Comparison of ENCODE assay signal across 11 cellular contexts in genomic region chr19:46350029-46350757, GRCh38. TPM values are rescaled to one million over a fixed set of nuclear protein-coding genes. Genes with fewer than 3 reads are reported as not detected.
DNase-seq lines count a peak whose midpoint lies in the region; ATAC-seq and TF ChIP-seq lines count a peak whose summit lies in the region.
"Had no signal": no experiment of that assay in that cellular context is flagged by ENCODE, and none has a peak within 500 bp of the region (broad histone marks: within the 10 kb centered on the region; RNA-seq: fewer than 3 reads in every experiment).

No MANE protein-coding gene starts in this region.

- H3K27ac ChIP-seq in heart left ventricle, result peak overlapping the region; percentile 11 to 87 (median 77)
- H3K27ac ChIP-seq in left lung, result peak overlapping the region; percentile 73 to 74
- peak overlapping the region; percentile 69 to 93 (median 85) for H3K27ac ChIP-seq in upper lobe of left lung

- CTCF ChIA-PET in activated CD8-positive, alpha-beta memory T cell treated with anti-CD3 and anti-CD28 coated beads, Interleukin-2, amount 10 ng/mL, durations not matched to agents 7 days and 5 days (lab: Charles Lee), result interaction anchor here (1.1 to 1.5 kb wide), 2 partner anchors 12 to 487 kb away, joined by 3 read pairs; partner anchors contain the start of gene SYMPK

- TF ChIP-seq POLR2A in heart left ventricle (IDR thresholded peaks at IDR 0.05) (no peak), upper lobe of left lung (IDR thresholded peaks at IDR 0.05) (no peak)

- no peak for TF ChIP-seq CTCF in heart left ventricle (IDR thresholded peaks at IDR 0.05)
- TF ChIP-seq CTCF in left lung (IDR thresholded peaks at IDR 0.05), result no peak
- TF ChIP-seq CTCF in upper lobe of left lung (IDR thresholded peaks at IDR 0.05), result no peak

- peaks cover 2% of the 10 kb centered on the region for H3K27me3 Mint-ChIP-seq in activated CD8-positive, alpha-beta memory T cell treated with anti-CD3 and anti-CD28 coated beads, Interleukin-2, amount 10 ng/mL, durations not matched to agents 7 days and 5 days

- H3K27ac Mint-ChIP-seq in activated CD8-positive, alpha-beta memory T cell treated with anti-CD3 and anti-CD28 coated beads, Interleukin-2, amount 10 ng/mL, durations not matched to agents 7 days and 5 days, result peak overlapping the region; percentile 99

- peak overlapping the region in 4 of 12 donors; percentile 1 to 25 (median 8) for H3K4me3 ChIP-seq in heart left ventricle
- no peak overlapping the region for H3K4me3 ChIP-seq in left lung
- peak overlapping the region in 1 of 4 donors; percentile 23 for H3K4me3 ChIP-seq in upper lobe of left lung

- TF ChIP-seq EP300 in upper lobe of left lung (IDR thresholded peaks at IDR 0.05), result no peak

- peaks cover 35% of the 10 kb centered on the region for H3K36me3 Mint-ChIP-seq in activated CD8-positive, alpha-beta memory T cell treated with anti-CD3 and anti-CD28 coated beads, Interleukin-2, amount 10 ng/mL, durations not matched to agents 7 days and 5 days

- DNase-seq in heart left ventricle, result peak in 1 of 5 donors; percentile 46
- DNase-seq in Right ventricle myocardium inferior (ENCODE audit: missing footprints), result no peak
- DNase-seq in activated CD8-positive, alpha-beta memory T cell treated with anti-CD3 and anti-CD28 coated beads, Interleukin-2, amount 10 ng/mL, durations not matched to agents 7 days and 5 days, result peak; percentile 56
- DNase-seq in left lung, result no peak
- DNase-seq in upper lobe of left lung, result peak in 1 of 2 donors; percentile 32
- DNase-seq in dedifferentiated amniotic fluid mesenchymal stem cell (ENCODE audit: extremely low spot score), result no peak
- DNase-seq: activated gamma-delta T cell had no signal

- H3K9me3 ChIP-seq in heart left ventricle, result no peaks in the 10 kb centered on the region
- no peaks in the 10 kb centered on the region for H3K9me3 ChIP-seq in left lung
- no peaks in the 10 kb centered on the region for H3K9me3 ChIP-seq in upper lobe of left lung

- H3K36me3 ChIP-seq in heart left ventricle (peaks cover 0 to 21% (median 17%) of the 10 kb centered on the region in 9 donors), left lung (peaks cover 0 to 25% of the 10 kb centered on the region in 2 donors), upper lobe of left lung (peaks cover 2 to 21% (median 18%) of the 10 kb centered on the region in 4 donors)

- H3K9me3 Mint-ChIP-seq in activated CD8-positive, alpha-beta memory T cell treated with anti-CD3 and anti-CD28 coated beads, Interleukin-2, amount 10 ng/mL, durations not matched to agents 7 days and 5 days (ENCODE audit: low read depth), result no peaks in the 10 kb centered on the region

- peak overlapping the region; percentile 78 for H3K4me3 Mint-ChIP-seq in activated CD8-positive, alpha-beta memory T cell treated with anti-CD3 and anti-CD28 coated beads, Interleukin-2, amount 10 ng/mL, durations not matched to agents 7 days and 5 days

- intact Hi-C loops in heart left ventricle (cut with DNase I), result loop anchor here in 1 of 10 donors (10.0 kb wide), 1 partner anchor 65 kb away; no protein-coding TSS in a partner anchor
- intact Hi-C loops in Right ventricle myocardium inferior (cut with DNase I), result no loop called here
- intact Hi-C loops in left lung (cut with DNase I), result no loop called here

- H3K4me1 ChIP-seq in heart left ventricle, result peaks cover 7 to 86% (median 57%) of the 10 kb centered on the region in 12 donors
- H3K4me1 ChIP-seq in left lung, result peaks cover 40 to 54% of the 10 kb centered on the region in 2 donors
- peaks cover 43 to 65% (median 54%) of the 10 kb centered on the region in 4 donors for H3K4me1 ChIP-seq in upper lobe of left lung

- H3K4me1 Mint-ChIP-seq in activated CD8-positive, alpha-beta memory T cell treated with anti-CD3 and anti-CD28 coated beads, Interleukin-2, amount 10 ng/mL, durations not matched to agents 7 days and 5 days, result peaks cover 67% of the 10 kb centered on the region

- 24 to 35% (median 34%) methylated on average over 6 to 8 of the region's 8 CpGs for WGBS in heart left ventricle, 4 donors
- WGBS in upper lobe of left lung, 2 donors, result 25 to 26% methylated on average over 8 of the region's 8 CpGs

- ATAC-seq in heart left ventricle (peak in 2 of 4 donors; percentile 5 to 12), Right ventricle myocardium inferior (no peak), left lung (no peak), upper lobe of left lung (ENCODE audit: low FRiP score in 2 of 2) (no peak), HG02870 (IDR thresholded peaks at IDR 0.05; ENCODE audit: unreplicated experiment) (no peak)
- ATAC-seq in activated CD8-positive, alpha-beta memory T cell treated with anti-CD3 and anti-CD28 coated beads, Interleukin-2, amount 10 ng/mL, durations not matched to agents 7 days and 5 days, result peak; percentile 0
- no peak for ATAC-seq in activated CD4-positive, CD25-positive, alpha-beta regulatory T cell treated with anti-CD3 and anti-CD28 coated beads, Interleukin-2, amount 50 U/mL, for 24 hours

- H3K27me3 ChIP-seq in heart left ventricle, result no peaks in the 10 kb centered on the region
- H3K27me3 ChIP-seq in left lung, result no peaks in the 10 kb centered on the region
- no peaks in the 10 kb centered on the region for H3K27me3 ChIP-seq in upper lobe of left lung

RNA-seq across cellular contexts. Expression of gene PPP5C, which starts 3.3 kb away (rescaled TPM):
- total RNA-seq in heart left ventricle (100 to 1,000 TPM in 1 of 9 donors, 10 to 100 TPM in 8; 69.9 to 115 (median 77.1) TPM), Right ventricle myocardium inferior (77.3 TPM), left lung (10 to 100 TPM; 52.6 to 55.7 TPM), upper lobe of left lung (100 to 1,000 TPM in 1 of 6 donors, 10 to 100 TPM in 5; 54.7 to 120 (median 66.0) TPM)
- 100 to 1,000 TPM in 1 of 2 donors, 10 to 100 TPM in 1; 64.9 to 107 TPM for polyA plus RNA-seq in heart left ventricle
- total RNA-seq in activated CD8-positive, alpha-beta memory T cell treated with anti-CD3 and anti-CD28 coated beads, Interleukin-2, amount 10 ng/mL, durations not matched to agents 7 days and 5 days, result 100 to 1,000 TPM in 1 of 2 experiments, 10 to 100 TPM in 1; 99.2 to 110 TPM

RNA-seq across cellular contexts. Expression of gene HIF3A, which starts 53.4 kb away (rescaled TPM):
- total RNA-seq in heart left ventricle (100 to 1,000 TPM in 2 of 9 donors, 10 to 100 TPM in 7; 32.8 to 117 (median 53.3) TPM), Right ventricle myocardium inferior (73.8 TPM), left lung (10 to 100 TPM; 15.9 to 30.1 TPM), upper lobe of left lung (1,000 to 10,000 TPM in 1 of 6 donors, 100 to 1,000 TPM in 1, 10 to 100 TPM in 4; 42.3 to 1,057 (median 61.3) TPM)
- 100 to 1,000 TPM in 1 of 2 donors, 10 to 100 TPM in 1; 80.9 to 114 TPM for polyA plus RNA-seq in heart left ventricle
- not detected for total RNA-seq in activated CD8-positive, alpha-beta memory T cell treated with anti-CD3 and anti-CD28 coated beads, Interleukin-2, amount 10 ng/mL, durations not matched to agents 7 days and 5 days
- total RNA-seq: Daoy, myocyte had no signal

Comparison
In these comparisons a context has a peak if more than half of its experiments do, and no peak if none do; other contexts are left out.
1. RNA of gene HIF3A, which starts 53.4 kb away (total RNA-seq): 73.8 TPM in Right ventricle myocardium inferior (single experiment), 42.3 to 1,057 TPM in upper lobe of left lung, 32.8 to 117 TPM in heart left ventricle and 15.9 to 30.1 TPM in left lung; not detected in activated CD8-positive, alpha-beta memory T cell treated with anti-CD3 and anti-CD28 coated beads, Interleukin-2, amount 10 ng/mL, durations not matched to agents 7 days and 5 days; every median in the first group is over 10 times any median in the second.
2. Peak in every context shown above with its lines, with median percentiles within 50 percentile points of each other: H3K27ac ChIP-seq.